ENCODE assay signal across 19 cellular contexts in the genomic region with DNA sequence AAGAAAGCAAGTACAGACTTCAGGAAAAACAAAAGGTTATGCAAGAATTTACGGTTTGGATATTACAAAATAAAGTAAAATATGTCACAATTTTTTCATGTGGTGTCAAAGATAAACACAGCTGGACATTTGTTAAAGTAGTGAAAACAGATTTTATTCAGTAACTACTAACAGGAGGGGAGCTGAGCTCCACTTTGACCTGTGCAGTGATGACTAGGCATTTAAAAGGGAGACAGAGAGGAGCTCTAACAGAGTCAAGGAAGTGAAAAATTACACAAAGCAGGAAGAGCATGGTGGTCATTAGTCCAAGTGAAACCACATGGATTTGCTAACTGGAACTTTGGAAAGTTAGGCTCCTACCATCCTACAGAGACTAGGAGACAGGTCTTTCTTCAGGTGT.
DNase-seq lines count a peak whose midpoint lies in the region; ATAC-seq and TF ChIP-seq lines count a peak whose summit lies in the region.
"Had no signal": no experiment of that assay in that cellular context is flagged by ENCODE, and none has a peak within 500 bp of the region (broad histone marks: within the 10 kb centered on the region; RNA-seq: fewer than 3 reads in every experiment).

No MANE protein-coding gene starts in this region.

- peak; percentile 28 for ATAC-seq in left ventricle myocardium superior
- ATAC-seq in heart right ventricle: no peak
- peak; percentile 51 for ATAC-seq in upper lobe of right lung
- ATAC-seq in activated naive CD8-positive, alpha-beta T cell treated with anti-CD3 and anti-CD28 coated beads, Interleukin-2, amount 50 U/mL, for 24 hours: no peak

- H3K4me1 ChIP-seq in heart right ventricle (peaks cover 0 to 9% (median 0%) of the 10 kb centered on the region in 9 donors), OCI-LY7 (ENCODE audit: insufficient read depth, low read length, poor library complexity, severe bottlenecking) (no peaks in the 10 kb centered on the region), upper lobe of right lung (no peaks in the 10 kb centered on the region), BE2C (no peaks in the 10 kb centered on the region)
- H3K4me1 ChIP-seq: HAP-1, SJCRH30 had no signal

- H3K27me3 Mint-ChIP-seq in activated naive CD8-positive, alpha-beta T cell treated with anti-CD3 and anti-CD28 coated beads, Interleukin-2, amount 50 U/mL, for 24 hours: peaks cover 11% of the 10 kb centered on the region
- H3K27me3 Mint-ChIP-seq: IgD-negative memory B cell had no signal

- H3K27ac ChIP-seq in heart right ventricle: peak overlapping the region in 1 of 10 donors; percentile 5
- no peak overlapping the region for H3K27ac ChIP-seq in OCI-LY7 (ENCODE audit: low read depth, low read length, poor library complexity, severe bottlenecking)
- no peak overlapping the region for H3K27ac ChIP-seq in upper lobe of right lung
- H3K27ac ChIP-seq: SJCRH30 had no signal

- no peaks in the 10 kb centered on the region for H3K36me3 Mint-ChIP-seq in activated naive CD8-positive, alpha-beta T cell treated with anti-CD3 and anti-CD28 coated beads, Interleukin-2, amount 50 U/mL, for 24 hours (ENCODE audit: low read depth)
- H3K36me3 Mint-ChIP-seq: CD8-positive, alpha-beta memory T cell; IgD-negative memory B cell had no signal

- no peaks in the 10 kb centered on the region for H3K9me3 Mint-ChIP-seq in activated naive CD8-positive, alpha-beta T cell treated with anti-CD3 and anti-CD28 coated beads, Interleukin-2, amount 50 U/mL, for 24 hours

- H3K27me3 ChIP-seq in heart right ventricle (no peaks in the 10 kb centered on the region), upper lobe of right lung (no peaks in the 10 kb centered on the region), BE2C (no peaks in the 10 kb centered on the region)
- H3K27me3 ChIP-seq: SJCRH30 had no signal

- no peaks in the 10 kb centered on the region for H3K4me1 Mint-ChIP-seq in activated naive CD8-positive, alpha-beta T cell treated with anti-CD3 and anti-CD28 coated beads, Interleukin-2, amount 50 U/mL, for 24 hours
- H3K4me1 Mint-ChIP-seq: CD8-positive, alpha-beta memory T cell; IgD-negative memory B cell had no signal

- H3K27ac Mint-ChIP-seq in activated naive CD8-positive, alpha-beta T cell treated with anti-CD3 and anti-CD28 coated beads, Interleukin-2, amount 50 U/mL, for 24 hours: no peak overlapping the region
- H3K27ac Mint-ChIP-seq: CD8-positive, alpha-beta memory T cell; IgD-negative memory B cell had no signal

- no peak for TF ChIP-seq CTCF in heart right ventricle (IDR thresholded peaks at IDR 0.05)
- TF ChIP-seq CTCF in OCI-LY7 (conservative IDR thresholded peaks at IDR 0.05; ENCODE audit: low read length): no peak
- TF ChIP-seq CTCF in upper lobe of right lung (IDR thresholded peaks at IDR 0.05): no peak
- no peak for TF ChIP-seq CTCF in BE2C (IDR thresholded peaks at IDR 0.05; ENCODE audit: low read depth, low read length)

- H3K9me3 ChIP-seq in heart right ventricle (no peaks in the 10 kb centered on the region), OCI-LY7 (ENCODE audit: low read length) (no peaks in the 10 kb centered on the region), upper lobe of right lung (no peaks in the 10 kb centered on the region), BE2C (no peaks in the 10 kb centered on the region; the same call in 1 of the 2 replicates)
- H3K9me3 ChIP-seq: HAP-1, SJCRH30 had no signal

- intact Hi-C loops in left ventricle myocardium superior (cut with micrococcal nuclease): no loop called here
- intact Hi-C loops in heart right ventricle (cut with DNase I): loop anchor here in 5 of 10 donors (10.0 kb wide), 3 partner anchors 128 to 238 kb away; no protein-coding TSS in a partner anchor
- intact Hi-C loops in OCI-LY7 (cut with micrococcal nuclease; ENCODE audit: unreplicated experiment): no loop called here
- intact Hi-C loops in upper lobe of right lung (cut with DNase I): no loop called here

- DNase-seq in left ventricle myocardium superior: no peak
- no peak for DNase-seq in heart right ventricle
- no peak for DNase-seq in OCI-LY7 (ENCODE audit: low spot score)
- peak; percentile 2 for DNase-seq in fibroblast of gingiva (ENCODE audit: low read depth)
- no peak for DNase-seq in upper lobe of right lung
- DNase-seq in NCI-H748 (lab: John Stamatoyannopoulos, UW; ENCODE audit: unreplicated experiment): no peak
- no peak for DNase-seq in BE2C
- DNase-seq in activated naive CD8-positive, alpha-beta T cell treated with anti-CD3 and anti-CD28 coated beads, Interleukin-2, amount 50 U/mL, for 24 hours: no peak
- DNase-seq: CD8-positive, alpha-beta memory T cell; DMS53; EL; Karpas-422; NCI-H1417 treated with DMSO at 0.1 percent for 48 hours; NCI-H1930; NCI-H446; NCI-H69; SJCRH30 had no signal

- POLR2A ChIA-PET in OCI-LY7 (lab: Charles Lee): interaction anchor here (1.1 kb wide), 1 partner anchor 11 kb away, joined by 5 read pairs; no protein-coding TSS in a partner anchor

- H2AFZ ChIP-seq in OCI-LY7 (ENCODE audit: low read length): peak overlapping the region; percentile 33; the same call in 1 of the 2 replicates

- H3K4me3 ChIP-seq in heart right ventricle: no peak overlapping the region
- no peak overlapping the region for H3K4me3 ChIP-seq in OCI-LY7 (ENCODE audit: low read depth, low read length, poor library complexity, severe bottlenecking)
- no peak overlapping the region for H3K4me3 ChIP-seq in upper lobe of right lung
- H3K4me3 ChIP-seq in BE2C (ENCODE audit: low read depth, low read length): no peak overlapping the region
- H3K4me3 ChIP-seq: HAP-1, SJCRH30 had no signal

- no TSS peak for BruUV-seq in OCI-LY7 (replicated peaks; lab: Mats Ljungman, UMichigan)

- H3K79me2 ChIP-seq in OCI-LY7 (ENCODE audit: insufficient read depth, low read depth, low read length): no peaks in the 10 kb centered on the region

- no peak overlapping the region for H3K4me2 ChIP-seq in OCI-LY7 (ENCODE audit: low read length)

- H3K4me3 Mint-ChIP-seq in activated naive CD8-positive, alpha-beta T cell treated with anti-CD3 and anti-CD28 coated beads, Interleukin-2, amount 50 U/mL, for 24 hours: no peak overlapping the region
- H3K4me3 Mint-ChIP-seq: CD8-positive, alpha-beta memory T cell; IgD-negative memory B cell had no signal

- WGBS in heart right ventricle, 2 donors: 68 to 75% methylated on average over 1 of the region's 1 CpG

- H3K9me2 ChIP-seq in OCI-LY7 (ENCODE audit: insufficient read depth, low read length): no peaks in the 10 kb centered on the region

- H4K20me1 ChIP-seq in OCI-LY7 (ENCODE audit: insufficient read depth, low read length): no peaks in the 10 kb centered on the region

- CTCF ChIA-PET in OCI-LY7 (lab: Charles Lee; ENCODE audit: unreplicated experiment): no interaction called here

- no peaks in the 10 kb centered on the region for H3K36me3 ChIP-seq in heart right ventricle
- H3K36me3 ChIP-seq in OCI-LY7 (ENCODE audit: insufficient read depth, low read length): no peaks in the 10 kb centered on the region
- no peaks in the 10 kb centered on the region for H3K36me3 ChIP-seq in upper lobe of right lung
- H3K36me3 ChIP-seq in BE2C: no peaks in the 10 kb centered on the region
- H3K36me3 ChIP-seq: HAP-1, SJCRH30 had no signal

Comparison
In these comparisons a context has a peak if more than half of its experiments do, and no peak if none do; other contexts are left out.
1. ATAC-seq: peak in left ventricle myocardium superior (single experiment) and upper lobe of right lung (single experiment); none in heart right ventricle (0 of 8) and activated naive CD8-positive, alpha-beta T cell treated with anti-CD3 and anti-CD28 coated beads, Interleukin-2, amount 50 U/mL, for 24 hours (single experiment).